ENCODE assay signal across 1 cellular context in the genomic region with DNA sequence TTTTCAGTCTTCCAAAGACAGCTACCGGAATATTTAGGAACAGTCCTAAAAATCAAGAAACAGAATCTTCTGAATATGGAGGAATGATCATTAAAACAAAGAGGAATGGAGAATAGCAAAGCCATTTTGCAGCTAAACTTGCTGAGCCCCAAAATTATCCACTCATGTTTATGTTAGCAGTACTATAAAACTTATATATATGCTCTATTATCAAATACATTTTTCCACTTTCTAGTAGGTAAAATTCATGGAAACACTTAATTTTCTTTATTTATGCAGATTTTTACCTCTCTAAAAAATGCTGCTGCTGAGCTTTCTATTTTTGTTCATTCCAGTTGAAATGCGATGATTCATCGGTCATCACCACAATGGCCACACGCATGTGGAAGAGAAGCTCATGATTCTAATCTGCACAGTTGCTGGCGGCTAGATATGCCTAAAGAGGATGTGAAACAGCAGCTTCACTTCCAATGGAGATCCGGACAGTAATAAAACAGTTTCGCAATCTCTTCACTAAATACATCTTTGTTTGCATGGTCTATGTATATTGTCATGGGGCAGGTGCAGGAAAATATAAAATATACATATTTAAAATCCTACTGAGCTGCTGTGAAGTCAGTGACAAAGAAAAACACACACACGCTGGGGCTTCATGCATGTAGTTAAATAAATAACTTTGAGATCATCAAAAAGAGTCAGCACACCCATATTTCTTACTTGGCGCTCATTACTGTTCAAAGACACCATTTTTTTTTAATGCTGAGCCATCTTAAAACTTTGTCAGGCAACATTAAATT.
TF ChIP-seq lines count a peak whose summit lies in the region.

No MANE protein-coding gene starts in this region.

TF ChIP-seq in K562, 482 proteins besides CTCF, POLR2A, EP300 and RAD21 (continued from another document and continues in another):
- TF ChIP-seq NR2C1 (IDR thresholded peaks at IDR 0.05) (0 out of 2 replicates have a peak, but pooled peaks have one; percentile 4), NR2C1 (tag; IDR thresholded peaks at IDR 0.05) (no peak), SRSF9 (IDR thresholded peaks at IDR 0.05; ENCODE audit: borderline replicate concordance, low read depth, low read length) (no peak), NR4A1 (CRISPR knock-in tag; IDR thresholded peaks at IDR 0.05) (no peak), NR4A1 (tag; IDR thresholded peaks at IDR 0.05) (no peak), NR2C2 (CRISPR knock-in tag; IDR thresholded peaks at IDR 0.05) (no peak), NR2C2 (tag; IDR thresholded peaks at IDR 0.05) (peak; percentile 16), SMC3 (conservative IDR thresholded peaks at IDR 0.05; ENCODE audit: insufficient read depth, low read depth, low read length) (no peak), BDP1 (IDR thresholded peaks at IDR 0.05; ENCODE audit: insufficient read depth, insufficient read length) (no peak), NFYB (IDR thresholded peaks at IDR 0.05; ENCODE audit: extremely low read depth, insufficient read length) (no peak), MYBL2 (IDR thresholded peaks at IDR 0.05; ENCODE audit: low read depth) (peak; percentile 17; the same call in 1 of the 2 replicates), MYBL2 (CRISPR knock-in tag; IDR thresholded peaks at IDR 0.05; ENCODE audit: borderline replicate concordance) (no peak), TAF15 (IDR thresholded peaks at IDR 0.05; ENCODE audit: low read depth, low read length) (no peak), RBM15 (IDR thresholded peaks at IDR 0.05; ENCODE audit: insufficient read depth, low read length) (no peak), PCBP1 (IDR thresholded peaks at IDR 0.05; ENCODE audit: low read depth, low read length, poor library complexity, severe bottlenecking) (no peak), KLF13 (tag; IDR thresholded peaks at IDR 0.05; ENCODE audit: borderline replicate concordance, low read depth) (no peak), HMG20A (CRISPR knock-in tag; conservative IDR thresholded peaks at IDR 0.05) (no peak), RBM14 (IDR thresholded peaks at IDR 0.05; ENCODE audit: borderline replicate concordance, insufficient read depth, low read depth, low read length) (no peak), SREBF1 (IDR thresholded peaks at IDR 0.05; ENCODE audit: borderline replicate concordance, low read depth, low read length) (no peak), ZNF133 (CRISPR knock-in tag; IDR thresholded peaks at IDR 0.05) (no peak), ZNF507 (tag; conservative IDR thresholded peaks at IDR 0.05) (no peak), TRIM24 (IDR thresholded peaks at IDR 0.05) (peak; percentile 95 to 96), ZNF785 (CRISPR knock-in tag; IDR thresholded peaks at IDR 0.05) (peak; percentile 67; the same call in 1 of the 2 replicates), RCOR1 (IDR thresholded peaks at IDR 0.05; ENCODE audit: borderline replicate concordance in 1 of 2, low read depth in 2 of 2, low read length in 2 of 2) (peak; percentile 81 to 98; a peak in 3 of 4 replicates), ZNF696 (CRISPR knock-in tag; conservative IDR thresholded peaks at IDR 0.05) (no peak), EHMT2 (IDR thresholded peaks at IDR 0.05) (peak; percentile 90), ZFP1 (CRISPR knock-in tag; IDR thresholded peaks at IDR 0.05) (0 out of 2 replicates have a peak, but pooled peaks have one; percentile 5), MYC (IDR thresholded peaks at IDR 0.05; ENCODE audit: low read depth, low read length) (peak; percentile 95), MYC (CRISPR knock-in tag; IDR thresholded peaks at IDR 0.05; ENCODE audit: borderline replicate concordance, low read depth) (peak; percentile 58; the same call in 1 of the 2 replicates), KDM2B (CRISPR knock-in tag; IDR thresholded peaks at IDR 0.05) (no peak), COPS2 (conservative IDR thresholded peaks at IDR 0.05) (no peak), ZBTB8A (IDR thresholded peaks at IDR 0.05; ENCODE audit: partially characterized antibody) (no peak), ZBTB1 (CRISPR knock-in tag; IDR thresholded peaks at IDR 0.05; ENCODE audit: borderline replicate concordance, low read depth) (no peak), PRMT5 (CRISPR knock-in tag; IDR thresholded peaks at IDR 0.05) (no peak), HMGN3 (IDR thresholded peaks at IDR 0.05; ENCODE audit: borderline replicate concordance, extremely low read depth, insufficient read length, low read depth, low read length) (peak; percentile 34), ARNT (IDR thresholded peaks at IDR 0.05) (peak; percentile 28 to 90; a peak in 3 of 4 replicates)
- TF ChIP-seq, protein P1, sequence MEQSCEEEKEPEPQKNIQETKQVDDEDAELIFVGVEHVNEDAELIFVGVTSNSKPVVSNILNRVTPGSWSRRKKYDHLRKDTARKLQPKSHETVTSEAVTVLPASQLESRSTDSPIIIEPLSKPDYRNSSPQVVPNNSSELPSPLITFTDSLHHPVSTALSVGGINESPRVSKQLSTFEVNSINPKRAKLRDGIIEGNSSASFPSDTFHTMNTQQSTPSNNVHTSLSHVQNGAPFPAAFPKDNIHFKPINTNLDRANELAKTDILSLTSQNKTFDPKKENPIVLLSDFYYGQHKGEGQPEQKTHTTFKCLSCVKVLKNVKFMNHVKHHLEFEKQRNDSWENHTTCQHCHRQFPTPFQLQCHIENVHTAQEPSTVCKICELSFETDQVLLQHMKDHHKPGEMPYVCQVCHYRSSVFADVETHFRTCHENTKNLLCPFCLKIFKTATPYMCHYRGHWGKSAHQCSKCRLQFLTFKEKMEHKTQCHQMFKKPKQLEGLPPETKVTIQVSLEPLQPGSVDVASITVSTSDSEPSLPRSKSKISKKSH (CRISPR knock-in tag; IDR thresholded peaks at IDR 0.05) = no peak
- TF ChIP-seq, protein P2, sequence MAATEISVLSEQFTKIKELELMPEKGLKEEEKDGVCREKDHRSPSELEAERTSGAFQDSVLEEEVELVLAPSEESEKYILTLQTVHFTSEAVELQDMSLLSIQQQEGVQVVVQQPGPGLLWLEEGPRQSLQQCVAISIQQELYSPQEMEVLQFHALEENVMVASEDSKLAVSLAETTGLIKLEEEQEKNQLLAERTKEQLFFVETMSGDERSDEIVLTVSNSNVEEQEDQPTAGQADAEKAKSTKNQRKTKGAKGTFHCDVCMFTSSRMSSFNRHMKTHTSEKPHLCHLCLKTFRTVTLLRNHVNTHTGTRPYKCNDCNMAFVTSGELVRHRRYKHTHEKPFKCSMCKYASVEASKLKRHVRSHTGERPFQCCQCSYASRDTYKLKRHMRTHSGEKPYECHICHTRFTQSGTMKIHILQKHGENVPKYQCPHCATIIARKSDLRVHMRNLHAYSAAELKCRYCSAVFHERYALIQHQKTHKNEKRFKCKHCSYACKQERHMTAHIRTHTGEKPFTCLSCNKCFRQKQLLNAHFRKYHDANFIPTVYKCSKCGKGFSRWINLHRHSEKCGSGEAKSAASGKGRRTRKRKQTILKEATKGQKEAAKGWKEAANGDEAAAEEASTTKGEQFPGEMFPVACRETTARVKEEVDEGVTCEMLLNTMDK (IDR thresholded peaks at IDR 0.05; ENCODE audit: borderline replicate concordance, insufficient read depth, low read depth, low read length, poor library complexity, severe bottlenecking) = no peak
- TF ChIP-seq, protein P3, sequence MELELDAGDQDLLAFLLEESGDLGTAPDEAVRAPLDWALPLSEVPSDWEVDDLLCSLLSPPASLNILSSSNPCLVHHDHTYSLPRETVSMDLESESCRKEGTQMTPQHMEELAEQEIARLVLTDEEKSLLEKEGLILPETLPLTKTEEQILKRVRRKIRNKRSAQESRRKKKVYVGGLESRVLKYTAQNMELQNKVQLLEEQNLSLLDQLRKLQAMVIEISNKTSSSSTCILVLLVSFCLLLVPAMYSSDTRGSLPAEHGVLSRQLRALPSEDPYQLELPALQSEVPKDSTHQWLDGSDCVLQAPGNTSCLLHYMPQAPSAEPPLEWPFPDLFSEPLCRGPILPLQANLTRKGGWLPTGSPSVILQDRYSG (tag; conservative IDR thresholded peaks at IDR 0.05; ENCODE audit: low read depth) = 0 out of 2 replicates have a peak, but pooled peaks have one; percentile 18
- TF ChIP-seq, protein P4, sequence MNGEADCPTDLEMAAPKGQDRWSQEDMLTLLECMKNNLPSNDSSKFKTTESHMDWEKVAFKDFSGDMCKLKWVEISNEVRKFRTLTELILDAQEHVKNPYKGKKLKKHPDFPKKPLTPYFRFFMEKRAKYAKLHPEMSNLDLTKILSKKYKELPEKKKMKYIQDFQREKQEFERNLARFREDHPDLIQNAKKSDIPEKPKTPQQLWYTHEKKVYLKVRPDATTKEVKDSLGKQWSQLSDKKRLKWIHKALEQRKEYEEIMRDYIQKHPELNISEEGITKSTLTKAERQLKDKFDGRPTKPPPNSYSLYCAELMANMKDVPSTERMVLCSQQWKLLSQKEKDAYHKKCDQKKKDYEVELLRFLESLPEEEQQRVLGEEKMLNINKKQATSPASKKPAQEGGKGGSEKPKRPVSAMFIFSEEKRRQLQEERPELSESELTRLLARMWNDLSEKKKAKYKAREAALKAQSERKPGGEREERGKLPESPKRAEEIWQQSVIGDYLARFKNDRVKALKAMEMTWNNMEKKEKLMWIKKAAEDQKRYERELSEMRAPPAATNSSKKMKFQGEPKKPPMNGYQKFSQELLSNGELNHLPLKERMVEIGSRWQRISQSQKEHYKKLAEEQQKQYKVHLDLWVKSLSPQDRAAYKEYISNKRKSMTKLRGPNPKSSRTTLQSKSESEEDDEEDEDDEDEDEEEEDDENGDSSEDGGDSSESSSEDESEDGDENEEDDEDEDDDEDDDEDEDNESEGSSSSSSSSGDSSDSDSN (IDR thresholded peaks at IDR 0.05; ENCODE audit: borderline replicate concordance in 1 of 2, low read depth in 2 of 2, low read length in 2 of 2) = peak in 1 of 2 experiments; percentile 70; a peak in 1 of 4 replicates
- TF ChIP-seq, protein P5, sequence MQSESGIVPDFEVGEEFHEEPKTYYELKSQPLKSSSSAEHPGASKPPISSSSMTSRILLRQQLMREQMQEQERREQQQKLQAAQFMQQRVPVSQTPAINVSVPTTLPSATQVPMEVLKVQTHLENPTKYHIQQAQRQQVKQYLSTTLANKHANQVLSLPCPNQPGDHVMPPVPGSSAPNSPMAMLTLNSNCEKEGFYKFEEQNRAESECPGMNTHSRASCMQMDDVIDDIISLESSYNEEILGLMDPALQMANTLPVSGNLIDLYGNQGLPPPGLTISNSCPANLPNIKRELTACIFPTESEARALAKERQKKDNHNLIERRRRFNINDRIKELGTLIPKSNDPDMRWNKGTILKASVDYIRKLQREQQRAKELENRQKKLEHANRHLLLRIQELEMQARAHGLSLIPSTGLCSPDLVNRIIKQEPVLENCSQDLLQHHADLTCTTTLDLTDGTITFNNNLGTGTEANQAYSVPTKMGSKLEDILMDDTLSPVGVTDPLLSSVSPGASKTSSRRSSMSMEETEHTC (IDR thresholded peaks at IDR 0.05) = peak; percentile 87
- TF ChIP-seq, protein P6, sequence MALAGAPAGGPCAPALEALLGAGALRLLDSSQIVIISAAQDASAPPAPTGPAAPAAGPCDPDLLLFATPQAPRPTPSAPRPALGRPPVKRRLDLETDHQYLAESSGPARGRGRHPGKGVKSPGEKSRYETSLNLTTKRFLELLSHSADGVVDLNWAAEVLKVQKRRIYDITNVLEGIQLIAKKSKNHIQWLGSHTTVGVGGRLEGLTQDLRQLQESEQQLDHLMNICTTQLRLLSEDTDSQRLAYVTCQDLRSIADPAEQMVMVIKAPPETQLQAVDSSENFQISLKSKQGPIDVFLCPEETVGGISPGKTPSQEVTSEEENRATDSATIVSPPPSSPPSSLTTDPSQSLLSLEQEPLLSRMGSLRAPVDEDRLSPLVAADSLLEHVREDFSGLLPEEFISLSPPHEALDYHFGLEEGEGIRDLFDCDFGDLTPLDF (CRISPR knock-in tag; IDR thresholded peaks at IDR 0.05) = no peak
- TF ChIP-seq, protein P7, sequence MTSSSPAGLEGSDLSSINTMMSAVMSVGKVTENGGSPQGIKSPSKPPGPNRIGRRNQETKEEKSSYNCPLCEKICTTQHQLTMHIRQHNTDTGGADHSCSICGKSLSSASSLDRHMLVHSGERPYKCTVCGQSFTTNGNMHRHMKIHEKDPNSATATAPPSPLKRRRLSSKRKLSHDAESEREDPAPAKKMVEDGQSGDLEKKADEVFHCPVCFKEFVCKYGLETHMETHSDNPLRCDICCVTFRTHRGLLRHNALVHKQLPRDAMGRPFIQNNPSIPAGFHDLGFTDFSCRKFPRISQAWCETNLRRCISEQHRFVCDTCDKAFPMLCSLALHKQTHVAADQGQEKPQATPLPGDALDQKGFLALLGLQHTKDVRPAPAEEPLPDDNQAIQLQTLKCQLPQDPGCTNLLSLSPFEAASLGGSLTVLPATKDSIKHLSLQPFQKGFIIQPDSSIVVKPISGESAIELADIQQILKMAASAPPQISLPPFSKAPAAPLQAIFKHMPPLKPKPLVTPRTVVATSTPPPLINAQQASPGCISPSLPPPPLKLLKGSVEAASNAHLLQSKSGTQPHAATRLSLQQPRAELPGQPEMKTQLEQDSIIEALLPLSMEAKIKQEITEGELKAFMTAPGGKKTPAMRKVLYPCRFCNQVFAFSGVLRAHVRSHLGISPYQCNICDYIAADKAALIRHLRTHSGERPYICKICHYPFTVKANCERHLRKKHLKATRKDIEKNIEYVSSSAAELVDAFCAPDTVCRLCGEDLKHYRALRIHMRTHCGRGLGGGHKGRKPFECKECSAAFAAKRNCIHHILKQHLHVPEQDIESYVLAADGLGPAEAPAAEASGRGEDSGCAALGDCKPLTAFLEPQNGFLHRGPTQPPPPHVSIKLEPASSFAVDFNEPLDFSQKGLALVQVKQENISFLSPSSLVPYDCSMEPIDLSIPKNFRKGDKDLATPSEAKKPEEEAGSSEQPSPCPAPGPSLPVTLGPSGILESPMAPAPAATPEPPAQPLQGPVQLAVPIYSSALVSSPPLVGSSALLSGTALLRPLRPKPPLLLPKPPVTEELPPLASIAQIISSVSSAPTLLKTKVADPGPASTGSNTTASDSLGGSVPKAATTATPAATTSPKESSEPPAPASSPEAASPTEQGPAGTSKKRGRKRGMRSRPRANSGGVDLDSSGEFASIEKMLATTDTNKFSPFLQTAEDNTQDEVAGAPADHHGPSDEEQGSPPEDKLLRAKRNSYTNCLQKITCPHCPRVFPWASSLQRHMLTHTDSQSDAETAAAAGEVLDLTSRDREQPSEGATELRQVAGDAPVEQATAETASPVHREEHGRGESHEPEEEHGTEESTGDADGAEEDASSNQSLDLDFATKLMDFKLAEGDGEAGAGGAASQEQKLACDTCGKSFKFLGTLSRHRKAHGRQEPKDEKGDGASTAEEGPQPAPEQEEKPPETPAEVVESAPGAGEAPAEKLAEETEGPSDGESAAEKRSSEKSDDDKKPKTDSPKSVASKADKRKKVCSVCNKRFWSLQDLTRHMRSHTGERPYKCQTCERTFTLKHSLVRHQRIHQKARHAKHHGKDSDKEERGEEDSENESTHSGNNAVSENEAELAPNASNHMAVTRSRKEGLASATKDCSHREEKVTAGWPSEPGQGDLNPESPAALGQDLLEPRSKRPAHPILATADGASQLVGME (CRISPR knock-in tag; IDR thresholded peaks at IDR 0.05) = 0 out of 2 replicates have a peak, but pooled peaks have one; percentile 32
